1 cellular context compared by ENCODE assay signal in the genomic region with DNA sequence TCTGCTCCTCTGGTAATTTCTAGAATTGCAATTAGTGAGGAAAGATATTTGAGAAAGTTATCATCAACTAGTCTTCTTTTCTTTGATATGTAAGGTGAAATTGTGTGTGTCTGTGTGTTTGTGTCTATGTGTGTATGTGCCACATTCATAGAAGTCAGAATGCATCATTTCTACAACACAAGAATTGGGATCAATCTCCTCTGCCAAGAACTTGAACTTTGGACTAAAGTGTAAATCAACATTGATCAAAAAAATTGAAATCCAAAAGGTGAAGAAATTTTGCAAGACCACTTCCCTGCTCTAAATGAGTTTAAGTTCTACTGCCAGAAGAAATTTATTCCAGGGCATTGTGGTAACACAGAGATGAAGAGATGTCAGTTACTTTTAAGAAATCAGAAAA.
TF ChIP-seq lines count a peak whose summit lies in the region.

No MANE protein-coding gene starts in this region.

TF ChIP-seq in liver, 16 proteins besides CTCF, POLR2A, EP300 and RAD21 (continued from another document):
- TF ChIP-seq, protein P1, sequence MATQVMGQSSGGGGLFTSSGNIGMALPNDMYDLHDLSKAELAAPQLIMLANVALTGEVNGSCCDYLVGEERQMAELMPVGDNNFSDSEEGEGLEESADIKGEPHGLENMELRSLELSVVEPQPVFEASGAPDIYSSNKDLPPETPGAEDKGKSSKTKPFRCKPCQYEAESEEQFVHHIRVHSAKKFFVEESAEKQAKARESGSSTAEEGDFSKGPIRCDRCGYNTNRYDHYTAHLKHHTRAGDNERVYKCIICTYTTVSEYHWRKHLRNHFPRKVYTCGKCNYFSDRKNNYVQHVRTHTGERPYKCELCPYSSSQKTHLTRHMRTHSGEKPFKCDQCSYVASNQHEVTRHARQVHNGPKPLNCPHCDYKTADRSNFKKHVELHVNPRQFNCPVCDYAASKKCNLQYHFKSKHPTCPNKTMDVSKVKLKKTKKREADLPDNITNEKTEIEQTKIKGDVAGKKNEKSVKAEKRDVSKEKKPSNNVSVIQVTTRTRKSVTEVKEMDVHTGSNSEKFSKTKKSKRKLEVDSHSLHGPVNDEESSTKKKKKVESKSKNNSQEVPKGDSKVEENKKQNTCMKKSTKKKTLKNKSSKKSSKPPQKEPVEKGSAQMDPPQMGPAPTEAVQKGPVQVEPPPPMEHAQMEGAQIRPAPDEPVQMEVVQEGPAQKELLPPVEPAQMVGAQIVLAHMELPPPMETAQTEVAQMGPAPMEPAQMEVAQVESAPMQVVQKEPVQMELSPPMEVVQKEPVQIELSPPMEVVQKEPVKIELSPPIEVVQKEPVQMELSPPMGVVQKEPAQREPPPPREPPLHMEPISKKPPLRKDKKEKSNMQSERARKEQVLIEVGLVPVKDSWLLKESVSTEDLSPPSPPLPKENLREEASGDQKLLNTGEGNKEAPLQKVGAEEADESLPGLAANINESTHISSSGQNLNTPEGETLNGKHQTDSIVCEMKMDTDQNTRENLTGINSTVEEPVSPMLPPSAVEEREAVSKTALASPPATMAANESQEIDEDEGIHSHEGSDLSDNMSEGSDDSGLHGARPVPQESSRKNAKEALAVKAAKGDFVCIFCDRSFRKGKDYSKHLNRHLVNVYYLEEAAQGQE (IDR thresholded peaks at IDR 0.05) = no peak
- TF ChIP-seq HNF4G (IDR thresholded peaks at IDR 0.05) (peak; percentile 33), FOXA1 (IDR thresholded peaks at IDR 0.05) (no peak)
- TF ChIP-seq, protein P2, sequence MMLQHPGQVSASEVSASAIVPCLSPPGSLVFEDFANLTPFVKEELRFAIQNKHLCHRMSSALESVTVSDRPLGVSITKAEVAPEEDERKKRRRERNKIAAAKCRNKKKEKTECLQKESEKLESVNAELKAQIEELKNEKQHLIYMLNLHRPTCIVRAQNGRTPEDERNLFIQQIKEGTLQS (IDR thresholded peaks at IDR 0.05) = no peak
